In genomic region chr5:149100331-149100730, GRCh38 we compare ENCODE assay signal across 36 cellular contexts.
"Had no signal": no experiment of that assay in that cellular context is flagged by ENCODE, and none has a peak within 500 bp of the region (broad histone marks: within the 10 kb centered on the region; RNA-seq: fewer than 3 reads in every experiment).

No MANE protein-coding gene starts in this region.

- DNase-seq: Karpas-422, Kasumi-1, MG63, MV-4-11, NCI-H1048, NCI-H1092, NCI-H1092 treated with DMSO at 0.1 percent for 48 hours, NCI-H1105, NCI-H1105 treated with DMSO at 0.1 percent for 48 hours, NCI-H1417, NCI-H1417 treated with DMSO at 0.1 percent for 48 hours, NCI-H1436, NCI-H1436 treated with DMSO at 0.1 percent for 48 hours, NCI-H146, NCI-H1694, NCI-H1694 treated with DMSO at 0.1 percent for 48 hours, NCI-H187, NCI-H187 treated with DMSO at 0.1 percent for 48 hours, NCI-H1930, NCI-H2029, NCI-H2029 treated with DMSO at 0.1 percent for 48 hours, NCI-H2081, NCI-H2081 treated with DMSO at 0.1 percent for 48 hours, NCI-H2107, NCI-H2171, NCI-H2171 treated with DMSO at 0.1 percent for 48 hours, NCI-H2227 treated with DMSO at 0.1 percent for 48 hours, NCI-H226, NCI-H345, NCI-H446, NCI-H446 treated with DMSO at 0.1 percent for 48 hours, NCI-H510A, NCI-H510A treated with DMSO at 0.1 percent for 48 hours, NCI-H524, NCI-H524 treated with DMSO at 0.1 percent for 48 hours, NCI-H526 had no signal

- H3K4me3 ChIP-seq: MG63 had no signal

- H3K27me3 ChIP-seq: MG63 had no signal

- H3K36me3 ChIP-seq: MG63 had no signal
